In the genomic region with DNA sequence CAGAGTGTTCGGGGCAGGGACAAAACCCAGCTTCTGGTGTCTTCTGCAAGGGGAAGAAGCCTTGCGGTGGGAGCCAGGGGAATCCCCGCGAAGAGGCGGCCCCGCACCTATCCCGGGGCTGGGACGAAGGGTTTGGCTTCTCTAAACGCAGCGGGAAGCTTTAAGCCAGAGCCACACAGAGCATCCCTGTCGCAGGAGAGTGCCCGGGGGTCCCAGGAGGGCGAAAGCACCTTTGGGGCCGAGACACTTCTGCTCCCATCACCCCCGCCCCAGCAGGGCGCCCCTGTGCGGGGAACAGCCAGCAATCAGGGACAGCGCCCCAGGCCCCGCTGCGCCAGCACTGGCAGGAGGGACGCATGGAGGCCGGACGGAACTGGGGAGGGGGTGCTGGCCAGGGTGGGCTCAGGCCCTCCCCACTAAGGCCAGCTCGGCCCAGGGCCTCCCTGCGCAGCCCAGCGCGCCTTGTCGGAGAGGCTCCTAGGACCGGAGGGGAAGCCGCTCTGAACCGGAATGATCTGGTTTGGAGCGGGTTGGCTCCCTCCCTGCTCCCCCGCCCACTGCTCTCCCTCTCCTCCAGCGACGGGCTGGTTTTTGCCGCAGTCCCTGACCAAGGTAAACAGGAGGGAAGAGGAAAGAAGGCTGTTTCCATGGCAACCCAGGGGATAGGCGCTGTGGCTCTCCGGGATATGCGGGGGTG, we compare ENCODE assay signal across 9 cellular contexts.
A peak's percentile ranks its signal among the peaks of the same experiment; 100 is the strongest.
DNase-seq lines count a peak whose midpoint lies in the region; ATAC-seq and TF ChIP-seq lines count a peak whose summit lies in the region.
"Had no signal": no experiment of that assay in that cellular context is flagged by ENCODE, and none has a peak within 500 bp of the region (broad histone marks: within the 10 kb centered on the region; RNA-seq: fewer than 3 reads in every experiment).

No MANE protein-coding gene starts in this region.

- peak; percentile 18; the same call in 1 of the 2 replicates for TF ChIP-seq CTCF in BJ (IDR thresholded peaks at IDR 0.05; ENCODE audit: insufficient read depth, low read depth, low read length)
- TF ChIP-seq CTCF in GM20000 (IDR thresholded peaks at IDR 0.05; ENCODE audit: extremely low read depth, missing control alignments): no peak
- TF ChIP-seq CTCF in gastrocnemius medialis (IDR thresholded peaks at IDR 0.05 in 4 of 5, conservative IDR thresholded peaks at IDR 0.05 in 1 of 5): no peak

- in situ Hi-C loops in gastrocnemius medialis (cut with MboI; ENCODE audit: low sequenced_read_pairs in 4 of 4): no loop called here

- CTCF ChIA-PET in BJ (lab: Yijun Ruan, JAX): interaction anchor here (1.5 kb wide), 1 partner anchor 71 kb away, joined by 4 read pairs; a partner anchor contains a TSS

- DNase-seq in BJ (ENCODE audit: low read depth): no peak
- peak; percentile 74 for DNase-seq in GM20000 (ENCODE audit: low spot score)
- peak; percentile 90 to 97 for DNase-seq in cerebellar nuclear complex (lab: John Stamatoyannopoulos, UW)
- peak in 2 of 3 donors; percentile 12 to 27 for DNase-seq in immature natural killer cell
- no peak for DNase-seq in gastrocnemius medialis
- DNase-seq in HK-2 (ENCODE audit: unreplicated experiment): no peak

- ATAC-seq in SK-N-SH treated with all-trans-retinoic acid at 6 μM for 48 hours: peak; percentile 42
- ATAC-seq in gastrocnemius medialis: peak in 1 of 2 donors; percentile 42
- no peak for ATAC-seq in GM18867 (IDR thresholded peaks at IDR 0.05; ENCODE audit: unreplicated experiment)

- H3K9me3 ChIP-seq in gastrocnemius medialis: no peaks in the 10 kb centered on the region

- H3K4me1 ChIP-seq in gastrocnemius medialis: no peaks in the 10 kb centered on the region

- H3K27me3 ChIP-seq in BJ (ENCODE audit: control insufficient read depth, insufficient read depth, low read length) (no peaks in the 10 kb centered on the region), gastrocnemius medialis (no peaks in the 10 kb centered on the region)

- H3K36me3 ChIP-seq in BJ (ENCODE audit: control insufficient read depth, insufficient read depth, low read length) (peaks cover 1% of the 10 kb centered on the region; the same call in 1 of the 2 replicates), gastrocnemius medialis (no peaks in the 10 kb centered on the region)

- peak overlapping the region; percentile 31 for H3K4me3 ChIP-seq in BJ (ENCODE audit: low read depth, low read length)
- peak overlapping the region; percentile 41 to 51 (median 48) for H3K4me3 ChIP-seq in gastrocnemius medialis

- peaks cover 11 to 24% (median 23%) of the 10 kb centered on the region in 3 donors for H3K36me3 Mint-ChIP-seq in immature natural killer cell

- intact Hi-C loops in gastrocnemius medialis (cut with DNase I; ENCODE audit: low total_unique reads): no loop called here

- H3K9me3 Mint-ChIP-seq in immature natural killer cell: no peaks in the 10 kb centered on the region

- peak overlapping the region in 1 of 6 donors; percentile 16 for H3K27ac Mint-ChIP-seq in immature natural killer cell

- peak overlapping the region; percentile 23 to 52 (median 46) for H3K27ac ChIP-seq in gastrocnemius medialis
- H3K27ac ChIP-seq: epithelial cell of prostate had no signal

- peak overlapping the region; percentile 60 to 82 (median 68) for H3K4me3 Mint-ChIP-seq in immature natural killer cell

- no peak for TF ChIP-seq POLR2A in gastrocnemius medialis (IDR thresholded peaks at IDR 0.05)

- H3K27me3 Mint-ChIP-seq in immature natural killer cell (ENCODE audit: low read depth in 3 of 3): peaks cover 5 to 10% (median 5%) of the 10 kb centered on the region in 3 donors

- POLR2A ChIA-PET in BJ (lab: Charles Lee): no interaction called here

- H3K4me1 Mint-ChIP-seq in immature natural killer cell: peaks cover 27 to 48% of the 10 kb centered on the region in 2 donors

TF ChIP-seq in SK-N-SH treated with all-trans-retinoic acid at 6 μM for 48 hours, 23 proteins besides CTCF, POLR2A, EP300 and RAD21:
- TF ChIP-seq ZC3H10 (CRISPR knock-in tag; IDR thresholded peaks at IDR 0.05) (no peak), ZNF70 (CRISPR knock-in tag; IDR thresholded peaks at IDR 0.05) (0 out of 2 replicates have a peak, but pooled peaks have one; percentile 38)

Comparison
In these comparisons a context has a peak if more than half of its experiments do, and no peak if none do; other contexts are left out.
1. DNase-seq: peak in GM20000 (single experiment), cerebellar nuclear complex (2 of 2) and immature natural killer cell (2 of 3); none in BJ (single experiment), gastrocnemius medialis (0 of 2) and HK-2 (single experiment).